Comparison of ENCODE assay signal across 18 cellular contexts in genomic region chr2:66698879-66699278, GRCh38.
A peak's percentile ranks its signal among the peaks of the same experiment; 100 is the strongest.
DNase-seq lines count a peak whose midpoint lies in the region; ATAC-seq and TF ChIP-seq lines count a peak whose summit lies in the region.
"Had no signal": no experiment of that assay in that cellular context is flagged by ENCODE, and none has a peak within 500 bp of the region (broad histone marks: within the 10 kb centered on the region; RNA-seq: fewer than 3 reads in every experiment).

No MANE protein-coding gene starts in this region.

- TF ChIP-seq CTCF in adrenal gland (IDR thresholded peaks at IDR 0.05) (no peak), fibroblast of the aortic adventitia (IDR thresholded peaks at IDR 0.05; ENCODE audit: insufficient read depth, low read length) (no peak), nephron progenitor cell (IDR thresholded peaks at IDR 0.05) (no peak), foreskin keratinocyte (conservative IDR thresholded peaks at IDR 0.05) (no peak)

- no peak overlapping the region for H3K9ac ChIP-seq in stomach smooth muscle (ENCODE audit: low read length in 2 of 2)

- no peak for TF ChIP-seq POLR2A in adrenal gland (IDR thresholded peaks at IDR 0.05)

- H3K4me3 ChIP-seq in adrenal gland (no peak overlapping the region), fibroblast of the aortic adventitia (ENCODE audit: low read depth, low read length) (no peak overlapping the region), stomach smooth muscle (ENCODE audit: low read length in 2 of 2) (no peak overlapping the region), MG63 (no peak overlapping the region)

- H3K36me3 ChIP-seq in adrenal gland (replicated peaks in 1 of 2) (no peaks in the 10 kb centered on the region), stomach smooth muscle (ENCODE audit: control insufficient read depth in 2 of 2, insufficient read depth in 2 of 2, low read length in 2 of 2) (no peaks in the 10 kb centered on the region), MG63 (no peaks in the 10 kb centered on the region)

- H3K27me3 ChIP-seq in adrenal gland (no peaks in the 10 kb centered on the region), stomach smooth muscle (ENCODE audit: control insufficient read depth in 1 of 2, insufficient read depth in 2 of 2, low read length in 2 of 2) (no peaks in the 10 kb centered on the region), foreskin keratinocyte (no peaks in the 10 kb centered on the region), MG63 (no peaks in the 10 kb centered on the region)

- intact Hi-C loops in adrenal gland (cut with DNase I): no loop called here

- no peaks in the 10 kb centered on the region for H3K27me3 Mint-ChIP-seq in nephron progenitor cell (ENCODE audit: low read depth, poor library complexity)

- H3K4me1 ChIP-seq in adrenal gland (replicated peaks in 1 of 2) (peaks cover 15 to 33% of the 10 kb centered on the region in 2 donors), stomach smooth muscle (ENCODE audit: control insufficient read depth, insufficient read depth, low read length) (peaks cover 30% of the 10 kb centered on the region), foreskin keratinocyte (no peaks in the 10 kb centered on the region)

- H3K9me3 ChIP-seq in adrenal gland (replicated peaks in 1 of 3): no peaks in the 10 kb centered on the region
- no peaks in the 10 kb centered on the region for H3K9me3 ChIP-seq in stomach smooth muscle (ENCODE audit: control insufficient read depth in 2 of 2, low read length in 2 of 2)
- no peaks in the 10 kb centered on the region for H3K9me3 ChIP-seq in MG63

- DNase-seq in adrenal gland (no peak), fibroblast of the aortic adventitia (ENCODE audit: low read depth) (peak; percentile 35), nephron progenitor cell (no peak), NCI-H2196 (lab: John Stamatoyannopoulos, UW; ENCODE audit: unreplicated experiment) (no peak), foreskin keratinocyte (no peak), MG63 (no peak)
- DNase-seq: AML-193; DMS 273 treated with DMSO at 0.1 percent for 48 hours; KG1; NCI-H1436; NCI-H2081 treated with DMSO at 0.1 percent for 48 hours; NCI-H226; NCI-H524 treated with DMSO at 0.1 percent for 48 hours; NK-92 treated with Interleukin-12 subunit alpha and Interleukin-12 subunit beta, amount 100 ng/mL, for 24 hours; SHP77 treated with DMSO at 0.1 percent for 48 hours had no signal

- peaks cover 96% of the 10 kb centered on the region for H3K4me1 Mint-ChIP-seq in nephron progenitor cell
- H3K4me1 Mint-ChIP-seq: CD14-positive monocyte had no signal

- peak overlapping the region; percentile 65 for H3K4me3 Mint-ChIP-seq in nephron progenitor cell
- H3K4me3 Mint-ChIP-seq: CD14-positive monocyte had no signal

- WGBS in adrenal gland, 4 donors: 67 to 91% (median 77%) methylated on average over 2 of the region's 2 CpGs

- H3K9me3 Mint-ChIP-seq in nephron progenitor cell: no peaks in the 10 kb centered on the region

- no peaks in the 10 kb centered on the region for H3K36me3 Mint-ChIP-seq in nephron progenitor cell (ENCODE audit: low read depth)
- H3K36me3 Mint-ChIP-seq: CD14-positive monocyte had no signal

- H3K27ac ChIP-seq in adrenal gland: peak overlapping the region; percentile 7 to 70 (median 39)
- H3K27ac ChIP-seq in stomach smooth muscle (ENCODE audit: low read length): peak overlapping the region; percentile 69
- H3K27ac ChIP-seq in foreskin keratinocyte: no peak overlapping the region

- peak overlapping the region; percentile 50 for H3K27ac Mint-ChIP-seq in nephron progenitor cell
- H3K27ac Mint-ChIP-seq: CD14-positive monocyte had no signal

- no peak for ATAC-seq in foreskin keratinocyte
- ATAC-seq in GM21515 (IDR thresholded peaks at IDR 0.05; ENCODE audit: unreplicated experiment): no peak
